In the genomic region with DNA sequence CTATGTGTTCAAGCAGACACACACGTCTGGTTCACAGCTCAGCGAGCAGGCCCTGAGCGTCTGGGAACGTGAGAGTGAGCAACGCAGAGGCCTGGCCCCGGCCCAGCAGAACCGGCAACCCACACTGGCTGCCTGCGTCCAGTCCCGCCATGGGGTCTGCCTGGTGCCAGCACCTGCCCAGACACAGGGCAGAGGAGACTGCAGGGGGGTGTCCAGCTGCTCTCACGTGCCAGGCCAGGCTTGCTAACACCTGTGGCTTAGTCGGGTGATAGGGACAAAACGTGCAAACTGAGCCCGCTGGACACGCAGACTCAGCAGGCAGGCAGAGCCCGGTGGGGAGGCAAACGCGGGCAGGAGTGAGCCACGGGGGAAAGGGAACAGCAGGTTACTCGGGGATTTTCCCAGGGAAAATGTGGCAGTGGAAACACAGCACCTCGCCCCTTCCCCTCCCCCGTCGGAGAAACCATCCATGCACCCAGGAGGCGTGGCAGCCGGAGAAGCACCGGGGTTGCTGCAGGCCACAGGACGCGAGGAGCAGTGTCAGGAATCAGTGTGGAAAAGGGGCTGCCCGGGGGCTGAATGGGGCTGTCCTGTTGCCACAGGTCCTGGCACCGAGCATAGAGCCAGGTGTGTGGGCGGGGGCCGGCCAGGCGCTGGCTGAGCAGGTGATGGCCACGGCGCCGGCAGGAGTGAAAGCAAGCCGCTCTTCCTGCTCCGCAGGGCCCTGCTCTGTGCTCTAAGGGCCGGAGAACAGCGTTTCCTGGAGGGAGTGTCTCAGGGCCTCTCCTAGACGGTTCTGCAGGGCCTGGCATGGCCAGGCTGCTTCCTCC, we compare ENCODE assay signal across 13 cellular contexts.
DNase-seq lines count a peak whose midpoint lies in the region; ATAC-seq and TF ChIP-seq lines count a peak whose summit lies in the region.
"Had no signal": no experiment of that assay in that cellular context is flagged by ENCODE, and none has a peak within 500 bp of the region (broad histone marks: within the 10 kb centered on the region; RNA-seq: fewer than 3 reads in every experiment).

No MANE protein-coding gene starts in this region.

- no peaks in the 10 kb centered on the region for H3K9me3 ChIP-seq in thoracic aorta

- no peak for ATAC-seq in thoracic aorta (ENCODE audit: insufficient number of reproducible peaks, low FRiP score, low read depth)
- ATAC-seq in GM21526 (IDR thresholded peaks at IDR 0.05; ENCODE audit: low FRiP score, unreplicated experiment) = no peak
- ATAC-seq in HG03045 (IDR thresholded peaks at IDR 0.05; ENCODE audit: unreplicated experiment) = no peak
- no peak for ATAC-seq in HG03280 (IDR thresholded peaks at IDR 0.05; ENCODE audit: unreplicated experiment)

- peaks cover 0 to 9% (median 4%) of the 10 kb centered on the region in 5 experiments for H3K9me3 Mint-ChIP-seq in brain

- H3K4me1 Mint-ChIP-seq in brain = peaks cover 81% of the 10 kb centered on the region

- H3K27me3 ChIP-seq in thoracic aorta (replicated peaks; ENCODE audit: insufficient read depth) = no peaks in the 10 kb centered on the region

- H3K27ac ChIP-seq in thoracic aorta = no peak overlapping the region
- H3K27ac ChIP-seq: 22Rv1, KMS-11 had no signal

- DNase-seq in DMS79 treated with DMSO at 0.1 percent for 48 hours (lab: John Stamatoyannopoulos, UW) = peak; percentile 81
- no peak for DNase-seq in DMS79 (lab: John Stamatoyannopoulos, UW)
- peak; percentile 71 for DNase-seq in left kidney (ENCODE audit: low read depth, low spot score)
- DNase-seq in thoracic aorta (ENCODE audit: low spot score) = no peak
- DNase-seq: effector CD4-positive, alpha-beta T cell; HCEC 1CT; SIG-M5 had no signal

- H3K4me3 ChIP-seq in thoracic aorta = peak overlapping the region; percentile 29

- H3K4me3 Mint-ChIP-seq in brain = peak overlapping the region in 2 of 5 experiments; percentile 12 to 44

- no peaks in the 10 kb centered on the region for H3K36me3 ChIP-seq in thoracic aorta

- H3K4me1 ChIP-seq in thoracic aorta (ENCODE audit: control insufficient read depth in 1 of 2, low read depth in 2 of 2) = peaks cover 4 to 20% of the 10 kb centered on the region in 2 donors

- peak overlapping the region; percentile 77 to 94 (median 84) for H3K27ac Mint-ChIP-seq in brain

- TF ChIP-seq CTCF in brain (conservative IDR thresholded peaks at IDR 0.05) (no peak), thoracic aorta (IDR thresholded peaks at IDR 0.05) (no peak)

- H3K27me3 Mint-ChIP-seq in brain = no peaks in the 10 kb centered on the region

- peaks cover 14% of the 10 kb centered on the region for H3K36me3 Mint-ChIP-seq in brain

Comparison
In these comparisons a context has a peak if more than half of its experiments do, and no peak if none do; other contexts are left out.
1. DNase-seq: peak in DMS79 treated with DMSO at 0.1 percent for 48 hours (single experiment) and left kidney (single experiment); none in DMS79 (single experiment) and thoracic aorta (single experiment).